In the genomic region with DNA sequence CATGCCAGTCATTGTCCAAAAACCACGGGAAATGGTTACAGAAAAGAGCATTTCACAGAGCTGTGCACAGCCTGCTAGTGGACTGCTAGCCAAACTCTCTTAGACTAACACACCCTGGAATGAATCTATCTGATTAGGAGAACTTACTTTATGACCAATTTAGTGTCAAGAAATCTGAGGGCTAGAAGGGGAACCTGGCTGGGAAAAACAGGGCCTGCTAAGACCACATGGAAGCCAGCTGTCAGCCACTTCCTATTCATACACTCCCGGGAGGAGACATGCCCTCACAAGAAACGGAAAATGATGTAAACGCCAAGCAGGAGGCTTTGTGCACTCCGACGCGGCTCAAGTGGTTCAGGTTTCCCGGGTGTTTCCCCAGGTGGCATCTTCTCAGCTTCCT, we compare ENCODE assay signal across 1 cellular context.
TF ChIP-seq lines count a peak whose summit lies in the region.

No MANE protein-coding gene starts in this region.

TF ChIP-seq in HEK293, 187 proteins besides CTCF, POLR2A, EP300 and RAD21:
- 0 out of 2 replicates have a peak, but pooled peaks have one; percentile 42 for TF ChIP-seq ZSCAN16 (tag by site-specific recombination; IDR thresholded peaks at IDR 0.05)
- no peak for TF ChIP-seq ZFP37 (tag by site-specific recombination; IDR thresholded peaks at IDR 0.05)
